1 cellular context compared by ENCODE assay signal in the genomic region with DNA sequence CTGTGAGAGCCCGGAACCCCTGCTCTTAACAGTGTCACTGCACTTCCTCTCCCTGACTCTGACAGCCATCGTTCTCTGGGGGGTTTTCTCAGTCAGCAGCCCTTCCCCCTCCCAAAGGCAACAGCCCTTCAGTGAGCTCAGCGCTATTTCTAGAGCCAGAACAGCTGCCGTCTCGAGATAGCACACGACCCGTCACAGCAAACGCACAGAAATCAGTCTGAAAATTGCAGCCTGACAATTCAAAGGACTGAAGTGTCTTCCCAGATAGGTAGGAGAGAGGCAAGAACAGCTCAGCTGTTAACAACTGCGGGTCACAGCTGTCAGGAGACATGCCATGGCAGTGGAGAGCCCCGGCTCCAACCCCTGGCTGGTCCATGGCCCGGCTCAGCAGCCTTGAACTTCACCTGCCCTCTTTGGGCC.
TF ChIP-seq lines count a peak whose summit lies in the region.

No MANE protein-coding gene starts in this region.

TF ChIP-seq in SK-N-SH treated with all-trans-retinoic acid at 6 μM for 48 hours, 23 proteins besides CTCF, POLR2A, EP300 and RAD21 (continued from another document):
- TF ChIP-seq, protein P1, sequence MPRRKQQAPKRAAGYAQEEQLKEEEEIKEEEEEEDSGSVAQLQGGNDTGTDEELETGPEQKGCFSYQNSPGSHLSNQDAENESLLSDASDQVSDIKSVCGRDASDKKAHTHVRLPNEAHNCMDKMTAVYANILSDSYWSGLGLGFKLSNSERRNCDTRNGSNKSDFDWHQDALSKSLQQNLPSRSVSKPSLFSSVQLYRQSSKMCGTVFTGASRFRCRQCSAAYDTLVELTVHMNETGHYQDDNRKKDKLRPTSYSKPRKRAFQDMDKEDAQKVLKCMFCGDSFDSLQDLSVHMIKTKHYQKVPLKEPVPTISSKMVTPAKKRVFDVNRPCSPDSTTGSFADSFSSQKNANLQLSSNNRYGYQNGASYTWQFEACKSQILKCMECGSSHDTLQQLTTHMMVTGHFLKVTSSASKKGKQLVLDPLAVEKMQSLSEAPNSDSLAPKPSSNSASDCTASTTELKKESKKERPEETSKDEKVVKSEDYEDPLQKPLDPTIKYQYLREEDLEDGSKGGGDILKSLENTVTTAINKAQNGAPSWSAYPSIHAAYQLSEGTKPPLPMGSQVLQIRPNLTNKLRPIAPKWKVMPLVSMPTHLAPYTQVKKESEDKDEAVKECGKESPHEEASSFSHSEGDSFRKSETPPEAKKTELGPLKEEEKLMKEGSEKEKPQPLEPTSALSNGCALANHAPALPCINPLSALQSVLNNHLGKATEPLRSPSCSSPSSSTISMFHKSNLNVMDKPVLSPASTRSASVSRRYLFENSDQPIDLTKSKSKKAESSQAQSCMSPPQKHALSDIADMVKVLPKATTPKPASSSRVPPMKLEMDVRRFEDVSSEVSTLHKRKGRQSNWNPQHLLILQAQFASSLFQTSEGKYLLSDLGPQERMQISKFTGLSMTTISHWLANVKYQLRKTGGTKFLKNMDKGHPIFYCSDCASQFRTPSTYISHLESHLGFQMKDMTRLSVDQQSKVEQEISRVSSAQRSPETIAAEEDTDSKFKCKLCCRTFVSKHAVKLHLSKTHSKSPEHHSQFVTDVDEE (CRISPR knock-in tag; IDR thresholded peaks at IDR 0.05), result no peak
TF ChIP-seq in SK-N-SH treated with all-trans-retinoic acid at 6 μM for 48 hours: peak in this region for 0.
